1 cellular context compared by ENCODE assay signal in the genomic region with DNA sequence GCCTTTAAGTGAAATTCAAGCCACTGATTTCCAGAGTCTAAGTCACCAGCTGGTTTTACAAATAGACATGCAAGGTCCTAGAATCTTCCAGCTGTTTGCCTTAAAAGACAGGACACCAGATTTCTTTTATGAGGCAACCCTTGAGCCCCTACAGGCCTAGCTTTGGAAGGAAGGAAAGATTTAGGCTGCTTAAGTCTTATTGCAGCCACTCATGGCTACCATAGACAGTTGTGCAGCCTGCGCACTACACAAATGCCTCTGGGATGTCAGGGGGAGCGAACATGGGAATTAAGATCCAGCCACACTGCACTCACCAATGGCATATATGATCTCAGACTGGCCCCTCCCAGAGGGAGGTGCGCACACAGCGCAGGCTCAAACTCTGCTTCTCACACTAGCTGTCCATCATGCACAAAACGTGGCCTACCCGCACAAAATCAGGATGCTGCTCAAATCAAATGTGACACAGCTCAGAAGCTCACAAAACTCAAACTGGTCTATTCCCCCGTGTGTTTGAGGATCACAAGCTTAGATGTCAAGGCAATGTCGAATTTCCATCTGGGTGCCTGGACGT.
TF ChIP-seq lines count a peak whose summit lies in the region.

No MANE protein-coding gene starts in this region.

TF ChIP-seq in endothelial cell of umbilical vein, 7 proteins besides CTCF, POLR2A, EP300 and RAD21:
- TF ChIP-seq FOS (IDR thresholded peaks at IDR 0.05; ENCODE audit: borderline replicate concordance, insufficient read depth, low read length): no peak
- TF ChIP-seq EZH2 (IDR thresholded peaks at IDR 0.05; ENCODE audit: borderline replicate concordance, low read depth, low read length, severe bottlenecking): no peak
- TF ChIP-seq POLR2AphosphoS5 (IDR thresholded peaks at IDR 0.05; ENCODE audit: insufficient read depth, low read depth, low read length): no peak
- no peak for TF ChIP-seq GATA2 (IDR thresholded peaks at IDR 0.05; ENCODE audit: insufficient read depth, insufficient read length, low read depth, low read length)
- TF ChIP-seq MYC (IDR thresholded peaks at IDR 0.05; ENCODE audit: low read depth, low read length): no peak
- TF ChIP-seq, protein P1, sequence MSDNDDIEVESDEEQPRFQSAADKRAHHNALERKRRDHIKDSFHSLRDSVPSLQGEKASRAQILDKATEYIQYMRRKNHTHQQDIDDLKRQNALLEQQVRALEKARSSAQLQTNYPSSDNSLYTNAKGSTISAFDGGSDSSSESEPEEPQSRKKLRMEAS (IDR thresholded peaks at IDR 0.05; ENCODE audit: insufficient read depth, insufficient read length): no peak
- no peak for TF ChIP-seq JUN (IDR thresholded peaks at IDR 0.05; ENCODE audit: borderline replicate concordance, insufficient read depth, insufficient read length, low read depth)
